ENCODE assay signal across 2 cellular contexts in the genomic region with DNA sequence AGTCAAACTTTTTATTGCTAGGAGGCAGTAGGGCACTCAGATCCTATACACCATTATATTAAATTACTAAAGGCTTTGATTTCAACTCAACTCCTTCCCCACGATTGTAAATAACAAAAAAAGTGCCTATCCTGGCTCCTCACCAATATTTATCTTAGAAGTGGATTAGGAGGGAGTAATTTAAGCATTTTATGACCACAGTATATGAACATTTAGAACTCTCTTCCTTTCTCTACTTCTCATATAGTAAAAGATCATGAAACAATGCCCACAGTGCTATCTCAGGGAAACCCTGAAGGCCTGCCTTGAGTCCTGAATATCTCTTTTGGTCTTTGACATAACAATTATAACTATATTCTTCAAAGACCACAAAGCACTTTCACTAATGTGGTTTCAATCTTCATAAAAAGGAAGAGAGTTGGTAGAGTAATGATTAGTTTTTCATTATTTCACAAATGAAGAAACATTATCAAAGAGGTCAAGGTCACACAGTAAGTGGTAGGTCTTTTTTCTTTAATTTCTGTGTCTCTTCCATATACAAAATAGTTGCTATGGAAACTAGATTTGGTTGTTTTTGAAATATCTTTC.
A peak's percentile ranks its signal among the peaks of the same experiment; 100 is the strongest.
TF ChIP-seq lines count a peak whose summit lies in the region.

No MANE protein-coding gene starts in this region.

TF ChIP-seq in GM12878, 131 proteins besides CTCF, POLR2A, EP300 and RAD21:
- TF ChIP-seq NR2F1 (conservative IDR thresholded peaks at IDR 0.05) (peak; percentile 61), PBX3 (IDR thresholded peaks at IDR 0.05; ENCODE audit: insufficient replicate concordance, low read depth, low read length) (no peak), KLF5 (IDR thresholded peaks at IDR 0.05; ENCODE audit: partially characterized antibody) (no peak), ZNF384 (IDR thresholded peaks at IDR 0.05; ENCODE audit: borderline replicate concordance, low read depth, low read length) (no peak), CHD2 (IDR thresholded peaks at IDR 0.05; ENCODE audit: borderline replicate concordance, low read depth, low read length) (no peak), MTA2 (IDR thresholded peaks at IDR 0.05; ENCODE audit: low read depth) (0 out of 2 replicates have a peak, but pooled peaks have one; percentile 13)
TF ChIP-seq in GM12878: peak in this region for 2.

TF ChIP-seq in SK-N-SH treated with all-trans-retinoic acid at 6 μM for 48 hours, 23 proteins besides CTCF, POLR2A, EP300 and RAD21 (continued from another document):
- TF ChIP-seq ZNF565 (CRISPR knock-in tag; conservative IDR thresholded peaks at IDR 0.05; ENCODE audit: low read depth) (no peak), RARB (CRISPR knock-in tag; IDR thresholded peaks at IDR 0.05) (no peak), PPARA (CRISPR knock-in tag; IDR thresholded peaks at IDR 0.05; ENCODE audit: borderline replicate concordance) (no peak)
